ENCODE assay signal across 8 cellular contexts in the genomic region with DNA sequence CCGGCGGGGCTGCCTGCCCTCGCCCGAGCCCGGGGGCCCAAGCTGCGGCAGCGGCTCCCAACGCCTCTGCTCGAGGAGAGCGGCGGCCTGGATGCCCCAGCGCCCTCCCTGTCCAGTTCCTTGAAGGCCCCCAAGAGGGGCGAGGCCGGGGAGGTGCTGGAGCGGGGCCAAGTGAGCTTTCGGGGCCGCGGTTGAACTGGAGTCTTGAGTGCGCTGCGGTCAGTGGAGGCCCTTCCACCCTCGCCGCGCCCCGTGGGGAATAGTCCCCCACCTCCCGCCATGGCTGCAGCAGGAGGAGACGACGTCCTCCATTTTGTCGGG. TPM values are rescaled to one million over a fixed set of nuclear protein-coding genes. Genes with fewer than 3 reads are reported as not detected.
DNase-seq lines count a peak whose midpoint lies in the region; ATAC-seq and TF ChIP-seq lines count a peak whose summit lies in the region.

No MANE protein-coding gene starts in this region.

- no peak for TF ChIP-seq CTCF in CD8-positive, alpha-beta T cell (IDR thresholded peaks at IDR 0.05)
- no peak for TF ChIP-seq CTCF in PC-9 (conservative IDR thresholded peaks at IDR 0.05)
- TF ChIP-seq CTCF in prostate gland (IDR thresholded peaks at IDR 0.05): no peak

- WGBS in prostate gland: under 1% methylated on average over 26 of the region's 28 CpGs

- no peaks in the 10 kb centered on the region for H3K27me3 Mint-ChIP-seq in CD8-positive, alpha-beta T cell (ENCODE audit: low read depth)
- H3K27me3 Mint-ChIP-seq in activated naive CD8-positive, alpha-beta T cell treated with anti-CD3 and anti-CD28 coated beads for 36 hours: no peaks in the 10 kb centered on the region

- H4K20me1 ChIP-seq in PC-9 (ENCODE audit: insufficient read depth): no peaks in the 10 kb centered on the region

- peaks cover 25% of the 10 kb centered on the region for H3K4me1 ChIP-seq in CD8-positive, alpha-beta T cell (ENCODE audit: insufficient read depth, low read length)
- peaks cover 29% of the 10 kb centered on the region for H3K4me1 ChIP-seq in PC-9 (replicated peaks; ENCODE audit: insufficient read depth)
- H3K4me1 ChIP-seq in prostate gland (replicated peaks): no peaks in the 10 kb centered on the region

- peak overlapping the region; percentile 75 for H3K4me2 ChIP-seq in PC-9

- TF ChIP-seq POLR2A in prostate gland (IDR thresholded peaks at IDR 0.05): no peak

- peak; percentile 9 for ATAC-seq in CD8-positive, alpha-beta T cell
- ATAC-seq in GM19351 (IDR thresholded peaks at IDR 0.05; ENCODE audit: unreplicated experiment): peak; percentile 32
- peak; percentile 36 for ATAC-seq in HG03439 (IDR thresholded peaks at IDR 0.05; ENCODE audit: unreplicated experiment)

- H3K4me3 ChIP-seq in CD8-positive, alpha-beta T cell (ENCODE audit: low read depth, low read length): peak overlapping the region; percentile 64
- H3K4me3 ChIP-seq in PC-9: peak overlapping the region; percentile 68
- peak overlapping the region; percentile 86 to 90 for H3K4me3 ChIP-seq in prostate gland

- no peaks in the 10 kb centered on the region for H3K36me3 ChIP-seq in CD8-positive, alpha-beta T cell (ENCODE audit: insufficient read depth, low read length)
- H3K36me3 ChIP-seq in PC-9 (ENCODE audit: low read depth) (no peaks in the 10 kb centered on the region), prostate gland (no peaks in the 10 kb centered on the region)

- peak in 6 of 7 experiments; percentile 46 to 83 (median 61) for DNase-seq in CD8-positive, alpha-beta T cell
- peak; percentile 61 for DNase-seq in PC-9
- peak; percentile 72 for DNase-seq in activated naive CD8-positive, alpha-beta T cell treated with anti-CD3 and anti-CD28 coated beads for 36 hours
- peak; percentile 83 for DNase-seq in cardiac septum (ENCODE audit: low spot score)
- peak; percentile 36 for DNase-seq in prostate gland (ENCODE audit: low spot score)
- no peak for DNase-seq in GM19240 (ENCODE audit: insufficient read length, low spot score)

- BruUV-seq in PC-9 (replicated peaks; lab: Mats Ljungman, UMichigan): TSS peak; percentile 62

- peak overlapping the region; percentile 94 for H2AFZ ChIP-seq in PC-9

- intact Hi-C loops in CD8-positive, alpha-beta T cell (cut with DNase I, micrococcal nuclease): loop anchor here (2.0 to 10.0 kb wide), 9 partner anchors 81 to 1808 kb away; a partner anchor contains a TSS
- intact Hi-C loops in PC-9 (cut with micrococcal nuclease; ENCODE audit: unreplicated experiment): loop anchor here (5.0 to 10.0 kb wide), 3 partner anchors 72 to 259 kb away; a partner anchor contains a TSS
- intact Hi-C loops in cardiac septum (cut with DNase I): loop anchor here (2.0 to 10.0 kb wide), 2 partner anchors 95 to 229 kb away; a partner anchor contains a TSS
- intact Hi-C loops in prostate gland (cut with DNase I): loop anchor here (5.0 kb wide), 3 partner anchors 82 to 232 kb away; a partner anchor contains a TSS

- peak overlapping the region; percentile 78 for H3K27ac ChIP-seq in CD8-positive, alpha-beta T cell (ENCODE audit: low read depth, low read length)
- H3K27ac ChIP-seq in PC-9 (peak overlapping the region; percentile 81), prostate gland (peak overlapping the region; percentile 97 to 99)

- no peaks in the 10 kb centered on the region for H3K9me3 ChIP-seq in CD8-positive, alpha-beta T cell (ENCODE audit: low read length)
- H3K9me3 ChIP-seq in PC-9 (ENCODE audit: insufficient read depth, low read depth) (no peaks in the 10 kb centered on the region), prostate gland (no peaks in the 10 kb centered on the region)

- no peaks in the 10 kb centered on the region for H3K9me2 ChIP-seq in PC-9 (ENCODE audit: insufficient read depth)

- peaks cover 44% of the 10 kb centered on the region for H3K79me2 ChIP-seq in PC-9 (ENCODE audit: low read depth)

- peak overlapping the region; percentile 90 for H3K4me3 Mint-ChIP-seq in CD8-positive, alpha-beta T cell
- H3K4me3 Mint-ChIP-seq in activated naive CD8-positive, alpha-beta T cell treated with anti-CD3 and anti-CD28 coated beads for 36 hours: peak overlapping the region; percentile 88

- H3F3A ChIP-seq in PC-9 (ENCODE audit: insufficient read depth, low read depth): peaks cover 19% of the 10 kb centered on the region

- POLR2A ChIA-PET in CD8-positive, alpha-beta T cell (lab: Charles Lee): interaction anchor here (0.7 to 2.6 kb wide), 9 partner anchors 13 to 231 kb away, joined by 3 to 30 read pairs (median 5); a partner anchor contains a TSS
- POLR2A ChIA-PET in PC-9 (lab: Charles Lee; ENCODE audit: unreplicated experiment): interaction anchor here (0.6 to 0.9 kb wide), 6 partner anchors 10 to 608 kb away, joined by 3 to 11 read pairs (median 3); a partner anchor contains a TSS

- no peaks in the 10 kb centered on the region for H3K9me3 Mint-ChIP-seq in CD8-positive, alpha-beta T cell
- no peaks in the 10 kb centered on the region for H3K9me3 Mint-ChIP-seq in activated naive CD8-positive, alpha-beta T cell treated with anti-CD3 and anti-CD28 coated beads for 36 hours

- H3K27me3 ChIP-seq in CD8-positive, alpha-beta T cell (ENCODE audit: insufficient read depth, low read length): no peaks in the 10 kb centered on the region
- H3K27me3 ChIP-seq in PC-9 (ENCODE audit: insufficient read depth, low read depth): no peaks in the 10 kb centered on the region
- no peaks in the 10 kb centered on the region for H3K27me3 ChIP-seq in prostate gland (replicated peaks; ENCODE audit: insufficient read depth)

- H3K36me3 Mint-ChIP-seq in CD8-positive, alpha-beta T cell: peaks cover 15% of the 10 kb centered on the region
- H3K36me3 Mint-ChIP-seq in activated naive CD8-positive, alpha-beta T cell treated with anti-CD3 and anti-CD28 coated beads for 36 hours: peaks cover 32% of the 10 kb centered on the region

- CTCF ChIA-PET in CD8-positive, alpha-beta T cell (lab: Charles Lee): interaction anchor here (1.0 to 1.2 kb wide), 4 partner anchors 80 to 96 kb away, joined by 3 to 6 read pairs (median 4); no protein-coding TSS in a partner anchor
- CTCF ChIA-PET in PC-9 (lab: Charles Lee): no interaction called here

- H3K27ac Mint-ChIP-seq in CD8-positive, alpha-beta T cell: peak overlapping the region; percentile 97
- H3K27ac Mint-ChIP-seq in activated naive CD8-positive, alpha-beta T cell treated with anti-CD3 and anti-CD28 coated beads for 36 hours: peak overlapping the region; percentile 92

- H3K4me1 Mint-ChIP-seq in CD8-positive, alpha-beta T cell (ENCODE audit: low read depth): peaks cover 30% of the 10 kb centered on the region
- peaks cover 27% of the 10 kb centered on the region for H3K4me1 Mint-ChIP-seq in activated naive CD8-positive, alpha-beta T cell treated with anti-CD3 and anti-CD28 coated beads for 36 hours

RNA-seq across cellular contexts. Expression of a gene that starts 0.5 kb away (rescaled TPM):
- 10 to 100 TPM; 25.1 to 25.8 TPM for total RNA-seq in CD8-positive, alpha-beta T cell
- total RNA-seq in PC-9 (2021): 10.0 and 10.3 TPM in 2 replicates
- 10 to 100 TPM; 11.0 to 13.7 TPM for total RNA-seq in activated naive CD8-positive, alpha-beta T cell treated with anti-CD3 and anti-CD28 coated beads for 36 hours
- 8.3 TPM for total RNA-seq in cardiac septum
- total RNA-seq in prostate gland: 10 to 100 TPM; 19.6 to 21.5 TPM
